Comparison of ENCODE assay signal across 29 cellular contexts in the genomic region with DNA sequence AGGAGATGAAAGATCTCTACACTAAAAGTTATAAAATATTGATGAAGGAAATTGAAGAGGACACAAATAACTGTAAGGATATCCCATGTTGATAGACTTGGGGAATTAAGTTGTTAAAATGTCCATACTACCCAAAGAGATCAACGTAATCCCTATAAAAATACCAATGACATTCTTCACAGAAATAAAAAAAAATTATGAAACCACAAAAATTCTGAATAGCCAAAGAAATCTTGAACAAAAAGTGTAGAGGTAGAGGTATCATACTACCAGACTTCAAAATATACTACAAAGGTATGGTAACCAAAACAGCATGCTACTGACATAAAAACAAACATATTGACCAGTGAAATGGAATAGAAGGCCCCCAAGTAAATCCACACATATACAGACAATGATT.
"Had no signal": no experiment of that assay in that cellular context is flagged by ENCODE, and none has a peak within 500 bp of the region (broad histone marks: within the 10 kb centered on the region; RNA-seq: fewer than 3 reads in every experiment).

No MANE protein-coding gene starts in this region.

- H3K27me3 ChIP-seq: colonic mucosa, esophagus muscularis mucosa, ovary, sigmoid colon, spleen, testis, tibial artery had no signal

- H3K4me1 Mint-ChIP-seq: immature natural killer cell; naive thymus-derived CD8-positive, alpha-beta T cell; nephron progenitor cell; stimulated activated memory B cell treated with anti-CD40 and anti-IgM and Interleukin-4, amounts not matched to agents 10 μg/mL and 1 μg/mL and 100 μg/mL, for 72 hours had no signal

- DNase-seq: colonic mucosa; effector CD8-positive, alpha-beta T cell; endodermal cell; hypothalamus; immature natural killer cell; islet precursor cell; kidney glomerular epithelial cell; left colon; left ventricle myocardium inferior; lower lobe of right lung; naive thymus-derived CD8-positive, alpha-beta T cell; nephron progenitor cell; occipital lobe; ovary; posterior cingulate gyrus; psoas muscle; right cardiac atrium; sigmoid colon; spleen; stimulated activated CD4-positive, alpha-beta T cell treated with anti-CD3 and anti-CD28 coated beads, Interleukin-4, amount 100 ng/mL, for 4 hours; stimulated activated naive CD8-positive, alpha-beta T cell treated with anti-CD3 and anti-CD28 coated beads, Interleukin-15, Interleukin-2, amounts not matched to agents 100 U/mL and 50 U/mL, for 24 hours; substantia nigra; testis; tibial artery had no signal

- H3K9me3 Mint-ChIP-seq: dendritic cell treated with granulocyte-macrophage colony-stimulating factor and Interleukin-4, amounts not matched to agents 40 ng/mL and 50 ng/mL, for 4 days; immature natural killer cell; type B pancreatic cell had no signal

- H3K36me3 Mint-ChIP-seq: immature natural killer cell; naive thymus-derived CD8-positive, alpha-beta T cell; stimulated activated memory B cell treated with anti-CD40 and anti-IgM and Interleukin-4, amounts not matched to agents 10 μg/mL and 1 μg/mL and 100 μg/mL, for 72 hours; type B pancreatic cell had no signal

- H3K27ac ChIP-seq: colonic mucosa, esophagus muscularis mucosa, left ventricle myocardium inferior, lower lobe of right lung, ovary, psoas muscle, sigmoid colon, skin epidermis, spleen, testis, tibial artery had no signal

- H3K4me3 Mint-ChIP-seq: dendritic cell treated with granulocyte-macrophage colony-stimulating factor and Interleukin-4, amounts not matched to agents 40 ng/mL and 50 ng/mL, for 4 days; endodermal cell; immature natural killer cell; naive thymus-derived CD8-positive, alpha-beta T cell; nephron progenitor cell; stimulated activated memory B cell treated with anti-CD40 and anti-IgM and Interleukin-4, amounts not matched to agents 10 μg/mL and 1 μg/mL and 100 μg/mL, for 72 hours; type B pancreatic cell had no signal

- H3K4me3 ChIP-seq: colonic mucosa, esophagus muscularis mucosa, left ventricle myocardium inferior, lower lobe of right lung, ovary, psoas muscle, sigmoid colon, skin epidermis, spleen, testis, tibial artery had no signal

- H3K36me3 ChIP-seq: colonic mucosa, esophagus muscularis mucosa, left ventricle myocardium inferior, lower lobe of right lung, ovary, sigmoid colon, spleen, tibial artery had no signal

- H3K4me1 ChIP-seq: colonic mucosa, esophagus muscularis mucosa, left ventricle myocardium inferior, lower lobe of right lung, psoas muscle, sigmoid colon, spleen, testis had no signal

- H3K27ac Mint-ChIP-seq: dendritic cell treated with granulocyte-macrophage colony-stimulating factor and Interleukin-4, amounts not matched to agents 40 ng/mL and 50 ng/mL, for 4 days; endodermal cell; immature natural killer cell; naive thymus-derived CD8-positive, alpha-beta T cell; nephron progenitor cell; stimulated activated memory B cell treated with anti-CD40 and anti-IgM and Interleukin-4, amounts not matched to agents 10 μg/mL and 1 μg/mL and 100 μg/mL, for 72 hours; type B pancreatic cell had no signal

- ATAC-seq: left colon; lower lobe of right lung; naive thymus-derived CD8-positive, alpha-beta T cell; psoas muscle; right cardiac atrium; stimulated activated memory B cell treated with anti-CD40 and anti-IgM and Interleukin-4, amounts not matched to agents 10 μg/mL and 1 μg/mL and 100 μg/mL, for 72 hours; stimulated activated naive CD8-positive, alpha-beta T cell treated with anti-CD3 and anti-CD28 coated beads, Interleukin-15, Interleukin-2, amounts not matched to agents 100 U/mL and 50 U/mL, for 24 hours had no signal

- H3K9me3 ChIP-seq: colonic mucosa, esophagus muscularis mucosa, ovary, psoas muscle, sigmoid colon, testis, tibial artery had no signal

- H3K27me3 Mint-ChIP-seq: dendritic cell treated with granulocyte-macrophage colony-stimulating factor and Interleukin-4, amounts not matched to agents 40 ng/mL and 50 ng/mL, for 4 days; naive thymus-derived CD8-positive, alpha-beta T cell; stimulated activated memory B cell treated with anti-CD40 and anti-IgM and Interleukin-4, amounts not matched to agents 10 μg/mL and 1 μg/mL and 100 μg/mL, for 72 hours; type B pancreatic cell had no signal
